Comparison of ENCODE assay signal across 21 cellular contexts in genomic region chr10:76553231-76553630, GRCh38.
"Had no signal": no experiment of that assay in that cellular context is flagged by ENCODE, and none has a peak within 500 bp of the region (broad histone marks: within the 10 kb centered on the region; RNA-seq: fewer than 3 reads in every experiment).

No MANE protein-coding gene starts in this region.

- DNase-seq: activated CD4-positive, alpha-beta T cell treated with anti-CD3 and anti-CD28 coated beads for 1 hour; activated CD4-positive, alpha-beta T cell treated with anti-CD3 and anti-CD28 coated beads, Interleukin-2, amount 50 U/mL, for 1 hour; activated CD8-positive, alpha-beta T cell treated with anti-CD3 and anti-CD28 coated beads, Interleukin-2, amount 10 ng/mL, durations not matched to agents 7 days and 5 days; activated gamma-delta T cell treated with Interleukin-2 at 50 U/mL for 16 hours; anterior cingulate cortex; central memory CD4-positive, alpha-beta T cell; dermis blood vessel endothelial cell; effector CD8-positive, alpha-beta T cell; erythroblast; gastrocnemius medialis; head of caudate nucleus; midbrain; natural killer cell; nucleus accumbens; stimulated activated CD4-positive, alpha-beta T cell treated with anti-CD3 and anti-CD28 coated beads, Interleukin-2, amount 100 ng/mL, for 24 hours; stimulated activated naive CD8-positive, alpha-beta T cell treated with anti-CD3 and anti-CD28 coated beads, Interleukin-15, amount 100 ng/mL, for 72 hours; T-helper 9 cell had no signal

- H3K4me1 ChIP-seq: gastrocnemius medialis, parathyroid adenoma had no signal

- H3K9me3 ChIP-seq: gastrocnemius medialis, tibial nerve had no signal

- H3K27ac ChIP-seq: gastrocnemius medialis, parathyroid adenoma, tibial nerve had no signal

- H3K27me3 ChIP-seq: gastrocnemius medialis, tibial nerve had no signal

- H2AFZ ChIP-seq: parathyroid adenoma had no signal

- H3K4me3 ChIP-seq: gastrocnemius medialis, skin epidermis, tibial nerve had no signal

- H3K79me2 ChIP-seq: parathyroid adenoma had no signal

- H3K9ac ChIP-seq: parathyroid adenoma had no signal

- ATAC-seq: activated CD8-positive, alpha-beta T cell treated with anti-CD3 and anti-CD28 coated beads, Interleukin-2, amount 10 ng/mL, durations not matched to agents 7 days and 5 days; gastrocnemius medialis; natural killer cell; stimulated activated effector memory CD8-positive, alpha-beta T cell treated with anti-CD3 and anti-CD28 coated beads, Interleukin-12 subunit alpha, Interleukin-12 subunit beta, amount 100 ng/mL, for 72 hours; stimulated activated naive CD8-positive, alpha-beta T cell treated with anti-CD3 and anti-CD28 coated beads, Interleukin-15, amount 100 ng/mL, for 72 hours had no signal

- H3K36me3 ChIP-seq: gastrocnemius medialis, tibial nerve had no signal
